ENCODE assay signal across 8 cellular contexts in the genomic region with DNA sequence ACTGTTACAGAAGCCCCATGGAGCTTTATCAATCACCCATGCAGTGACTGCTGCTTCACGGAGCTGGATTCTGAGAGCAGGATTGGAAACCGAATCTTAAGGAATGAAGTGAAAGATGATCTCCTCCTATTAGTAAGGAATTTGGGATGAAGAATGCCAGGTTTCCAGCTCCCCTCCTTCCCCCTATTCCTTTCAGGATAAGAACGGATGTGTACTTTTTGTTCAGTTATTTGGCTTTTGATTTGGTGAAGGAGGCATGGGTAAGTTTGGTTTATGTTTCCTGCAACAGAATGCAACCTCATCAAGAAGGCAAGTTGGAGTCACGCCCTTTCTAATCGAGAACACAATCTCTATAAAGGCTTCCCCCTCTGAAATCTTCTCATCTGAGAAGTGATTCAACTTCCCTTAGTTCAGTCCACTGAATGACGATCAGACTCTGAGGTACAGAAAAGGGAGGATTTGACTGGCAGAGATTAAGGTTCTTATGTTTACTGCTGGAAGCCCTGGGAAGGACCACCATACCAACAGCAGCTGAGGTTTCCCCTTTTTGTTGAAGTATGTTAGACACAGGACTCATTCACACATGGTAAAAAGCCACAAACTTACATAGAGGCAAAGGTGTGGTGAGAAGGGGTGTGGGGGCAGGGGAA. TPM values are rescaled to one million over a fixed set of nuclear protein-coding genes. Genes with fewer than 3 reads are reported as not detected.
A peak's percentile ranks its signal among the peaks of the same experiment; 100 is the strongest.
DNase-seq lines count a peak whose midpoint lies in the region; ATAC-seq and TF ChIP-seq lines count a peak whose summit lies in the region.

No MANE protein-coding gene starts in this region.

- intact Hi-C loops in IMR-90 (cut with micrococcal nuclease) (loop anchor here (5.0 kb wide), 1 partner anchor 429 kb away; the partner anchor contains the start of gene ZNF335), transverse colon (cut with DNase I; ENCODE audit: low total_unique reads) (no loop called here)

- H3K4me1 ChIP-seq in IMR-90 (ENCODE audit: control insufficient read depth, insufficient read depth, low read length) = peaks cover 21% of the 10 kb centered on the region
- H3K4me1 ChIP-seq in adipocyte (ENCODE audit: control insufficient read depth, insufficient read depth, low read length) = peaks cover 53% of the 10 kb centered on the region
- peaks cover 33 to 77% (median 54%) of the 10 kb centered on the region in 4 donors for H3K4me1 ChIP-seq in transverse colon

- POLR2A ChIA-PET in AG04449 (lab: Yijun Ruan, JAX) (interaction anchor here (1.9 kb wide), 1 partner anchor 37 kb away, joined by 8 read pairs; no protein-coding TSS in a partner anchor), IMR-90 (lab: Charles Lee; ENCODE audit: unreplicated experiment) (no interaction called here)

- H3K14ac ChIP-seq in IMR-90 (replicated peaks; ENCODE audit: low read depth, low read length) = peak overlapping the region; percentile 74

- H3K36me3 ChIP-seq in IMR-90 (ENCODE audit: control insufficient read depth, insufficient read depth, low read length) = peaks cover 4% of the 10 kb centered on the region; the same call in 1 of the 2 replicates
- H3K36me3 ChIP-seq in adipocyte (ENCODE audit: control insufficient read depth, insufficient read depth, low read length, severe bottlenecking) = peaks cover 21% of the 10 kb centered on the region
- no peaks in the 10 kb centered on the region for H3K36me3 ChIP-seq in transverse colon

- H3K9me3 ChIP-seq in IMR-90 (ENCODE audit: control insufficient read depth, insufficient read depth, low read length) = no peaks in the 10 kb centered on the region
- H3K9me3 ChIP-seq in adipocyte (ENCODE audit: control insufficient read depth, low read length) = no peaks in the 10 kb centered on the region
- no peaks in the 10 kb centered on the region for H3K9me3 ChIP-seq in transverse colon

- in situ Hi-C loops in IMR-90 (cut with MboI; ENCODE audit: low sequenced_read_pairs) (no loop called here), transverse colon (cut with MboI; ENCODE audit: low pct_ligation_motif_present in 1 of 4, low pct_unique_long_range_greater_than_20kb in 1 of 4, low sequenced_read_pairs in 3 of 4) (no loop called here)

- H2AK9ac ChIP-seq in IMR-90 (replicated peaks; ENCODE audit: low read depth, low read length, poor library complexity) = no peak overlapping the region

- peaks cover 27% of the 10 kb centered on the region; the same call in 1 of the 2 replicates for H4K20me1 ChIP-seq in IMR-90 (ENCODE audit: insufficient read depth, low read length)

- peak overlapping the region; percentile 54; the same call in 1 of the 2 replicates for H3K4ac ChIP-seq in IMR-90 (ENCODE audit: low read depth, low read length)

- TF ChIP-seq CTCF in AG04449 (IDR thresholded peaks at IDR 0.05; ENCODE audit: insufficient read depth, low read length, missing control alignments) (no peak), IMR-90 (conservative IDR thresholded peaks at IDR 0.05; ENCODE audit: low read depth, low read length) (no peak), transverse colon (IDR thresholded peaks at IDR 0.05) (no peak)

- H4K5ac ChIP-seq in IMR-90 (ENCODE audit: low read depth, low read length) = peak overlapping the region; percentile 28

- peak overlapping the region; percentile 29 for H3K4me3 ChIP-seq in AG04449 (ENCODE audit: low read depth, low read length)
- no peak overlapping the region for H3K4me3 ChIP-seq in IMR-90 (ENCODE audit: insufficient read depth, low read depth, low read length)
- H3K4me3 ChIP-seq in adipocyte (ENCODE audit: low read length) = peak overlapping the region; percentile 71
- H3K4me3 ChIP-seq in transverse colon = peak overlapping the region in 1 of 4 donors; percentile 3

- no CpG with 5 or more reads among the region's 6 CpGs for WGBS in IMR-90 (ENCODE audit: extremely low coverage in 2 of 2, insufficient read length in 1 of 2), 2 experiments
- WGBS in transverse colon (ENCODE audit: low coverage in 1 of 2), 2 donors = 49 to 61% methylated on average over 4 to 6 of the region's 6 CpGs

- no peak for TF ChIP-seq EP300 in transverse colon (IDR thresholded peaks at IDR 0.05; ENCODE audit: low read depth)

- CTCF ChIA-PET in AG04449 (lab: Yijun Ruan, JAX) = interaction anchor here (0.6 to 2.8 kb wide), 4 partner anchors 26 to 409 kb away, joined by 3 to 11 read pairs (median 4); no protein-coding TSS in a partner anchor
- CTCF ChIA-PET in IMR-90 (lab: Yijun Ruan, JAX) = no interaction called here

- H3K4me2 ChIP-seq in IMR-90 (ENCODE audit: low read depth, low read length) = peak overlapping the region; percentile 81

- peaks cover 36 to 82% of the 10 kb centered on the region in 2 experiments for H3K79me1 ChIP-seq in IMR-90 (ENCODE audit: low read depth in 1 of 2, low read length in 2 of 2)

- TF ChIP-seq RAD21 in IMR-90 (IDR thresholded peaks at IDR 0.05; ENCODE audit: low read length) = no peak

- peak overlapping the region; percentile 12; the same call in 1 of the 2 replicates for H2BK20ac ChIP-seq in IMR-90 (ENCODE audit: low read depth, low read length)

- H2AK5ac ChIP-seq in IMR-90 (ENCODE audit: low read depth, low read length) = peak overlapping the region; percentile 69; the same call in 1 of the 2 replicates

- H4K8ac ChIP-seq in IMR-90 (ENCODE audit: low read depth in 2 of 2, low read length in 2 of 2) = peak overlapping the region; percentile 22 to 68; a peak in 3 of 4 replicates

- H3K9me1 ChIP-seq in IMR-90 (ENCODE audit: insufficient read depth, low read length) = peaks cover 32% of the 10 kb centered on the region

- peak overlapping the region; percentile 66; the same call in 1 of the 3 replicates for H2BK15ac ChIP-seq in IMR-90 (ENCODE audit: low read depth, low read length)

- H3K18ac ChIP-seq in IMR-90 (ENCODE audit: low read depth, low read length) = peak overlapping the region; percentile 42

- dilution Hi-C loops in IMR-90 (cut with HindIII; ENCODE audit: low sequenced_read_pairs, unreplicated experiment) = no loop called here

- H3K27ac ChIP-seq in IMR-90 (ENCODE audit: insufficient read depth, low read length) (peak overlapping the region; percentile 90), layer of hippocampus (ENCODE audit: low read depth, low read length) (peak overlapping the region; percentile 95), transverse colon (peak overlapping the region; percentile 69 to 84 (median 78))

- H3K23ac ChIP-seq in IMR-90 (ENCODE audit: low read depth, low read length) = peak overlapping the region; percentile 46; the same call in 1 of the 2 replicates

- DNase-seq in AG04449 (ENCODE audit: low read depth, low spot score) = no peak
- DNase-seq in IMR-90 = peak; percentile 46
- DNase-seq in adipocyte (ENCODE audit: low read depth) = peak; percentile 74
- no peak for DNase-seq in transverse colon
- no peak for DNase-seq in DMS153 treated with DMSO at 0.1 percent for 48 hours (lab: John Stamatoyannopoulos, UW; ENCODE audit: unreplicated experiment)

- no peak overlapping the region for H2AFZ ChIP-seq in IMR-90 (replicated peaks; ENCODE audit: low read length, poor library complexity)

- H2BK5ac ChIP-seq in IMR-90 (ENCODE audit: low read depth, low read length, poor library complexity, severe bottlenecking) = peak overlapping the region; percentile 80

- no peak overlapping the region; the same call in 1 of the 2 replicates for H3K56ac ChIP-seq in IMR-90 (ENCODE audit: extremely low read depth, insufficient read depth, low read length)

- peak overlapping the region; percentile 56 for H3K9ac ChIP-seq in IMR-90 (ENCODE audit: low read depth, low read length)
- H3K9ac ChIP-seq in adipocyte (ENCODE audit: low read length) = peak overlapping the region; percentile 89

- BruUV-seq in IMR-90 (replicated peaks; lab: Mats Ljungman, UMichigan) = no TSS peak

- H4K91ac ChIP-seq in IMR-90 (ENCODE audit: insufficient read depth, low read depth, low read length) = 0 out of 2 replicates have a peak overlapping the region, but pooled peaks have one; percentile 16

- ATAC-seq in IMR-90 (ENCODE audit: low read depth) (peak; percentile 50), GM21528 (IDR thresholded peaks at IDR 0.05; ENCODE audit: low FRiP score, unreplicated experiment) (no peak), GM18498 (IDR thresholded peaks at IDR 0.05; ENCODE audit: unreplicated experiment) (no peak)

- TF ChIP-seq POLR2A in IMR-90 (IDR thresholded peaks at IDR 0.05; ENCODE audit: low read depth, low read length) = 0 out of 2 replicates have a peak, but pooled peaks have one; percentile 4
- no peak for TF ChIP-seq POLR2A in transverse colon (IDR thresholded peaks at IDR 0.05)

- peak overlapping the region; percentile 52; the same call in 1 of the 2 replicates for H2BK120ac ChIP-seq in IMR-90 (ENCODE audit: low read depth, low read length)

- no peaks in the 10 kb centered on the region for H3K27me3 ChIP-seq in IMR-90 (ENCODE audit: control insufficient read depth, insufficient read depth, low read length)
- no peaks in the 10 kb centered on the region for H3K27me3 ChIP-seq in adipocyte (replicated peaks; ENCODE audit: control insufficient read depth, insufficient read depth, low read length)
- no peaks in the 10 kb centered on the region for H3K27me3 ChIP-seq in layer of hippocampus (ENCODE audit: control insufficient read depth, insufficient read depth, low read length)
- H3K27me3 ChIP-seq in transverse colon = no peaks in the 10 kb centered on the region

TF ChIP-seq in IMR-90, 13 proteins besides CTCF, POLR2A, EP300 and RAD21:
- no peak for TF ChIP-seq MAZ (IDR thresholded peaks at IDR 0.05; ENCODE audit: borderline replicate concordance, low read depth, low read length)
- TF ChIP-seq MAFK (IDR thresholded peaks at IDR 0.05; ENCODE audit: low read depth, low read length) = peak; percentile 28; the same call in 1 of the 2 replicates

RNA-seq across cellular contexts. Expression of gene ELMO2, which starts 5.5 kb away (rescaled TPM):
- total RNA-seq in IMR-90 (2012; rRNA removed) = 45.0 and 52.7 TPM in 2 replicates
- polyA plus RNA-seq in IMR-90 (2012; rRNA removed) = 26.7 and 29.2 TPM in 2 replicates
- polyA plus RNA-seq in IMR-90 (2012; cell fraction: cytosol; rRNA removed) = 16.9 and 22.6 TPM in 2 replicates
- 35.8 and 45.2 TPM in 2 replicates for polyA plus RNA-seq in IMR-90 (2012; cell fraction: nucleus; rRNA removed; ENCODE audit: low replicate concordance)
- total RNA-seq in transverse colon = 10 to 100 TPM; 13.5 to 30.0 (median 22.1) TPM

Comparison
In these comparisons a context has a peak if more than half of its experiments do, and no peak if none do; other contexts are left out.
1. DNase-seq: peak in IMR-90 (single experiment) and adipocyte (single experiment); none in AG04449 (single experiment), transverse colon (single experiment) and DMS153 treated with DMSO at 0.1 percent for 48 hours (single experiment).
2. Peak in every context shown above with its lines, with median percentiles within 50 percentile points of each other: H3K27ac ChIP-seq.